10 cellular contexts compared by ENCODE assay signal in the genomic region with DNA sequence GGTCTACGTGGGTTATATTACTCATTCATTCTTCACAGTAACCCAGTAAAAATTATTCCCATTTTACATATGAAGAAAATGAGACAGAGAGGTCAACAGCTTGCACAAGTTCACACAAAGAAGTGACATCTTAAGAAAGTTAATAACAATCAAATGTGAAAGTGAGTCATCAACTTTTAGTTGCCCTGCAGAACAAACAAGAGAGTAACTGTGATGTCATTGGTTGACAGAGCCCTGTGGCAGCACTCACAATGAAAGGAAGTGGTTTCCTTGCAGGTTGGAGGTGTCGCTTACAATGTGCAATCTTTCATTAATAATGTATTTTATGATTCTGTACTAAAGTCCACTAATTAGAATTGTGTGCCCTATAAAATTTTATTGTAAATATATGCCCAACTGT.
A peak's percentile ranks its signal among the peaks of the same experiment; 100 is the strongest.
DNase-seq lines count a peak whose midpoint lies in the region; ATAC-seq and TF ChIP-seq lines count a peak whose summit lies in the region.
"Had no signal": no experiment of that assay in that cellular context is flagged by ENCODE, and none has a peak within 500 bp of the region (broad histone marks: within the 10 kb centered on the region; RNA-seq: fewer than 3 reads in every experiment).

No MANE protein-coding gene starts in this region.

- H3K4me1 Mint-ChIP-seq in Calu3 (ENCODE audit: low read depth, unreplicated experiment) = no peaks in the 10 kb centered on the region
- H3K4me1 Mint-ChIP-seq in activated naive CD8-positive, alpha-beta T cell treated with anti-CD3 and anti-CD28 coated beads, Interleukin-2, amount 50 U/mL, for 24 hours = peaks cover 4% of the 10 kb centered on the region

- no peaks in the 10 kb centered on the region for H3K27me3 Mint-ChIP-seq in Calu3 (ENCODE audit: unreplicated experiment)
- H3K27me3 Mint-ChIP-seq in activated naive CD8-positive, alpha-beta T cell treated with anti-CD3 and anti-CD28 coated beads, Interleukin-2, amount 50 U/mL, for 24 hours = no peaks in the 10 kb centered on the region

- H3K4me3 Mint-ChIP-seq in Calu3 (ENCODE audit: low read depth, unreplicated experiment) = no peak overlapping the region
- H3K4me3 Mint-ChIP-seq in activated naive CD8-positive, alpha-beta T cell treated with anti-CD3 and anti-CD28 coated beads, Interleukin-2, amount 50 U/mL, for 24 hours = no peak overlapping the region

- WGBS in adrenal gland, 4 donors = 63 to 77% (median 72%) methylated on average over 2 of the region's 2 CpGs

- no peak for TF ChIP-seq POLR2A in adrenal gland (IDR thresholded peaks at IDR 0.05)

- no peaks in the 10 kb centered on the region for H3K36me3 Mint-ChIP-seq in Calu3 (ENCODE audit: insufficient read depth, unreplicated experiment)
- H3K36me3 Mint-ChIP-seq in activated naive CD8-positive, alpha-beta T cell treated with anti-CD3 and anti-CD28 coated beads, Interleukin-2, amount 50 U/mL, for 24 hours (ENCODE audit: low read depth) = no peaks in the 10 kb centered on the region

- ATAC-seq in GM18520 (IDR thresholded peaks at IDR 0.05; ENCODE audit: unreplicated experiment) = peak; percentile 74
- peak; percentile 82 for ATAC-seq in HG03457 (IDR thresholded peaks at IDR 0.05; ENCODE audit: unreplicated experiment)
- peak; percentile 63 for ATAC-seq in activated naive CD8-positive, alpha-beta T cell treated with anti-CD3 and anti-CD28 coated beads, Interleukin-2, amount 50 U/mL, for 24 hours
- ATAC-seq in GM19455 (IDR thresholded peaks at IDR 0.05; ENCODE audit: unreplicated experiment) = no peak

- no TSS peak for BruUV-seq in Calu3 (replicated peaks; lab: Mats Ljungman, UMichigan)

- intact Hi-C loops in Calu3 (cut with micrococcal nuclease; ENCODE audit: unreplicated experiment) = no loop called here
- intact Hi-C loops in adrenal gland (cut with DNase I) = no loop called here

- DNase-seq in Calu3 (peak; percentile 23), T1000 (lab: John Stamatoyannopoulos, UW) (no peak), adrenal gland (no peak), hippocampal formation (lab: John Stamatoyannopoulos, UW) (no peak)
- no peak for DNase-seq in activated naive CD8-positive, alpha-beta T cell treated with anti-CD3 and anti-CD28 coated beads, Interleukin-2, amount 50 U/mL, for 24 hours
- DNase-seq: DMS79 treated with DMSO at 0.1 percent for 48 hours, foreskin fibroblast had no signal

- no peak overlapping the region for H3K4me3 ChIP-seq in adrenal gland

- H3K36me3 ChIP-seq in adrenal gland (replicated peaks in 1 of 2) = no peaks in the 10 kb centered on the region

- TF ChIP-seq CTCF in Calu3 (IDR thresholded peaks at IDR 0.05; ENCODE audit: unreplicated experiment) = no peak
- no peak for TF ChIP-seq CTCF in adrenal gland (IDR thresholded peaks at IDR 0.05)

- H3K9me3 Mint-ChIP-seq in Calu3 (ENCODE audit: low read depth, unreplicated experiment) = peaks cover 2% of the 10 kb centered on the region
- peaks cover 5% of the 10 kb centered on the region for H3K9me3 Mint-ChIP-seq in activated naive CD8-positive, alpha-beta T cell treated with anti-CD3 and anti-CD28 coated beads, Interleukin-2, amount 50 U/mL, for 24 hours

- no peaks in the 10 kb centered on the region for H3K27me3 ChIP-seq in adrenal gland

- CTCF ChIA-PET in Calu3 (lab: Charles Lee) = interaction anchor here (0.6 to 0.7 kb wide), 3 partner anchors 108 to 130 kb away, joined by 3 read pairs; no protein-coding TSS in a partner anchor

- H3K27ac Mint-ChIP-seq in Calu3 (ENCODE audit: unreplicated experiment) = no peak overlapping the region
- H3K27ac Mint-ChIP-seq in activated naive CD8-positive, alpha-beta T cell treated with anti-CD3 and anti-CD28 coated beads, Interleukin-2, amount 50 U/mL, for 24 hours = no peak overlapping the region

- no peaks in the 10 kb centered on the region for H3K9me3 ChIP-seq in adrenal gland (replicated peaks in 1 of 3)

- no peaks in the 10 kb centered on the region for H3K4me1 ChIP-seq in adrenal gland (replicated peaks in 1 of 2)

- H3K27ac ChIP-seq in adrenal gland = no peak overlapping the region
